ENCODE assay signal across 24 cellular contexts in the genomic region with DNA sequence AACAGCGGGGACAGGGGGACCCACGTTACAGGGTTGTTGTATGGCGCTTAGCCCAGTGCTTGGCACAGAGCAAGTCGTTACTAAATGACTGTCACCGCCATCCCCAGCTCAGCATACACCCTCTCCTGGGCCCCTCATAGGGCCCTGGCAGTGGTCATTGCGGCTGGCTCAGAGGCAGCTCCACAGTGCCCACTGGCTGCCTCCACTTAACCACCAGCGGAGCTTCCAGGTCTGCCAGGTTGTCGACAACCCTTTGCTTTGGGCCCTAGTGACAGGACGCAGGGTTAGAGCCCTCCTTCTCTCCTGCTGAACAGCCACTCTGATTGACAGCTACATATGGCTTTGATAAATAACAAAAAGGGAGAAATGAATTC. TPM values are rescaled to one million over a fixed set of nuclear protein-coding genes. Genes with fewer than 3 reads are reported as not detected.
A peak's percentile ranks its signal among the peaks of the same experiment; 100 is the strongest.
DNase-seq lines count a peak whose midpoint lies in the region; ATAC-seq and TF ChIP-seq lines count a peak whose summit lies in the region.
"Had no signal": no experiment of that assay in that cellular context is flagged by ENCODE, and none has a peak within 500 bp of the region (broad histone marks: within the 10 kb centered on the region; RNA-seq: fewer than 3 reads in every experiment).

No MANE protein-coding gene starts in this region.

- H3K27ac ChIP-seq in left ventricle myocardium inferior (replicated peaks) = peak overlapping the region; percentile 83
- H3K27ac ChIP-seq in heart left ventricle = peak overlapping the region in 5 of 12 donors; percentile 20 to 90 (median 64)
- peak overlapping the region; percentile 73 for H3K27ac ChIP-seq in lower lobe of right lung
- peak overlapping the region in 3 of 4 donors; percentile 26 to 90 (median 76) for H3K27ac ChIP-seq in upper lobe of left lung
- H3K27ac ChIP-seq: brain microvascular endothelial cell, suprapubic skin had no signal

- H3K27ac Mint-ChIP-seq in T-helper 17 cell = peak overlapping the region; percentile 98

- DNase-seq in left ventricle myocardium inferior (no peak), heart left ventricle (no peak), T-helper 17 cell (no peak), lower lobe of right lung (no peak), upper lobe of left lung (no peak), HuH-7 (ENCODE audit: low spot score) (no peak), kidney tubule cell (ENCODE audit: low spot score) (no peak)
- DNase-seq: ACHN; activated CD4-positive, alpha-beta T cell treated with anti-CD3 and anti-CD28 coated beads, Interleukin-2, amount 50 U/mL, for 1 hour; activated T-cell treated with anti-CD3 and anti-CD28 coated beads for 4 hours; brain microvascular endothelial cell; cortex of kidney; hypothalamus; Karpas-422; NCI-H1105; NCI-H2081 treated with DMSO at 0.1 percent for 48 hours; stimulated activated CD4-positive, alpha-beta T cell treated with anti-CD3 and anti-CD28 coated beads, Interleukin-12 subunit alpha, Interleukin-12 subunit beta, amount 100 ng/mL, for 4 hours had no signal

- TF ChIP-seq CTCF in left ventricle myocardium inferior (IDR thresholded peaks at IDR 0.05; ENCODE audit: borderline replicate concordance) = peak; percentile 10
- TF ChIP-seq CTCF in heart left ventricle (IDR thresholded peaks at IDR 0.05) = peak in 3 of 12 donors; percentile 6 to 30 (median 13)
- no peak for TF ChIP-seq CTCF in lower lobe of right lung (IDR thresholded peaks at IDR 0.05)
- no peak for TF ChIP-seq CTCF in upper lobe of left lung (IDR thresholded peaks at IDR 0.05)

- peak overlapping the region; percentile 57 for H3K4me3 Mint-ChIP-seq in T-helper 17 cell
- H3K4me3 Mint-ChIP-seq: activated naive CD8-positive, alpha-beta T cell had no signal

- ATAC-seq in heart left ventricle (no peak), T-helper 17 cell (no peak), lower lobe of right lung (no peak), upper lobe of left lung (ENCODE audit: low FRiP score in 2 of 2) (no peak), GM19463 (IDR thresholded peaks at IDR 0.05; ENCODE audit: unreplicated experiment) (no peak)
- ATAC-seq: Right ventricle myocardium inferior had no signal

- intact Hi-C loops in left ventricle myocardium inferior (cut with micrococcal nuclease) = no loop called here
- intact Hi-C loops in heart left ventricle (cut with DNase I) = loop anchor here in 7 of 10 donors (5.0 to 10.0 kb wide), 4 partner anchors 72 to 280 kb away; no protein-coding TSS in a partner anchor
- intact Hi-C loops in lower lobe of right lung (cut with DNase I) = no loop called here

- TF ChIP-seq POLR2A in heart left ventricle (IDR thresholded peaks at IDR 0.05) (no peak), upper lobe of left lung (IDR thresholded peaks at IDR 0.05) (no peak)

- H3K4me3 ChIP-seq in left ventricle myocardium inferior = no peak overlapping the region
- no peak overlapping the region for H3K4me3 ChIP-seq in heart left ventricle
- no peak overlapping the region for H3K4me3 ChIP-seq in lower lobe of right lung
- no peak overlapping the region for H3K4me3 ChIP-seq in upper lobe of left lung
- H3K4me3 ChIP-seq: suprapubic skin had no signal

- TF ChIP-seq EP300 in upper lobe of left lung (IDR thresholded peaks at IDR 0.05) = no peak

- H3K36me3 Mint-ChIP-seq in T-helper 17 cell (ENCODE audit: low read depth) = no peaks in the 10 kb centered on the region

- no peaks in the 10 kb centered on the region for H3K27me3 Mint-ChIP-seq in T-helper 17 cell
- H3K27me3 Mint-ChIP-seq: activated naive CD8-positive, alpha-beta T cell had no signal

- no peaks in the 10 kb centered on the region for H3K36me3 ChIP-seq in left ventricle myocardium inferior
- peaks cover 0 to 22% (median 0%) of the 10 kb centered on the region in 9 donors for H3K36me3 ChIP-seq in heart left ventricle
- H3K36me3 ChIP-seq in lower lobe of right lung = peaks cover 11% of the 10 kb centered on the region
- peaks cover 0 to 5% (median 0%) of the 10 kb centered on the region in 4 donors for H3K36me3 ChIP-seq in upper lobe of left lung
- H3K36me3 ChIP-seq: brain microvascular endothelial cell, suprapubic skin had no signal

- WGBS in heart left ventricle, 4 donors = 75 to 88% (median 77%) methylated on average over 3 to 9 of the region's 9 CpGs
- 86 to 97% methylated on average over 2 to 6 of the region's 9 CpGs for WGBS in upper lobe of left lung, 2 donors

- H3K9me3 ChIP-seq in left ventricle myocardium inferior (replicated peaks) (no peaks in the 10 kb centered on the region), heart left ventricle (no peaks in the 10 kb centered on the region), T-helper 17 cell (ENCODE audit: control insufficient read depth, low read length, poor library complexity, severe bottlenecking) (no peaks in the 10 kb centered on the region), lower lobe of right lung (no peaks in the 10 kb centered on the region), upper lobe of left lung (no peaks in the 10 kb centered on the region)
- H3K9me3 ChIP-seq: suprapubic skin had no signal

- peaks cover 55% of the 10 kb centered on the region for H3K4me1 Mint-ChIP-seq in T-helper 17 cell

- H3K27me3 ChIP-seq in left ventricle myocardium inferior (ENCODE audit: low read depth) (no peaks in the 10 kb centered on the region), heart left ventricle (no peaks in the 10 kb centered on the region), lower lobe of right lung (ENCODE audit: low read depth) (no peaks in the 10 kb centered on the region), upper lobe of left lung (no peaks in the 10 kb centered on the region)
- H3K27me3 ChIP-seq: brain microvascular endothelial cell, suprapubic skin had no signal

- H3K4me1 ChIP-seq in left ventricle myocardium inferior (peaks cover 96% of the 10 kb centered on the region), heart left ventricle (peaks cover 0 to 93% (median 62%) of the 10 kb centered on the region in 12 donors), lower lobe of right lung (peaks cover 74% of the 10 kb centered on the region), upper lobe of left lung (peaks cover 36 to 88% (median 72%) of the 10 kb centered on the region in 4 donors)

RNA-seq across cellular contexts. Expression of a gene that starts 4.7 kb away (rescaled TPM):
- 15.0 TPM for total RNA-seq in left ventricle myocardium inferior
- total RNA-seq in heart left ventricle = 10 to 100 TPM; 11.2 to 52.2 (median 15.8) TPM
- polyA plus RNA-seq in heart left ventricle = 10 to 100 TPM; 13.9 to 20.3 TPM
- total RNA-seq in T-helper 17 cell = 100 to 1,000 TPM; 135 to 197 TPM
- total RNA-seq in lower lobe of right lung = 100 TPM
- total RNA-seq in upper lobe of left lung = 100 to 1,000 TPM in 1 of 6 donors, 10 to 100 TPM in 5; 62.9 to 123 (median 91.2) TPM

RNA-seq across cellular contexts. Expression of a gene that starts 23.8 kb away (rescaled TPM):
- total RNA-seq in left ventricle myocardium inferior (not detected), heart left ventricle (1 to 10 TPM in 3 of 9 donors, under 1 TPM in 1, not detected in 5; 0.96 to 1.8 (median 1.5) TPM), T-helper 17 cell (1 to 10 TPM; 2.7 to 2.9 TPM), lower lobe of right lung (not detected), upper lobe of left lung (1 to 10 TPM in 2 of 6 donors, under 1 TPM in 1, not detected in 3; 0.30 to 5.3 (median 2.9) TPM)
- polyA plus RNA-seq in heart left ventricle = not detected
- total RNA-seq: HT-29, NCI-H460, Right ventricle myocardium inferior had no signal
- polyA plus RNA-seq: keratinocyte had no signal

RNA-seq across cellular contexts. Expression of a gene that starts 42.1 kb away (rescaled TPM):
- not detected for total RNA-seq in left ventricle myocardium inferior
- total RNA-seq in heart left ventricle = 1 to 10 TPM in 1 of 9 donors, under 1 TPM in 4, not detected in 4; 0.76 to 1.0 (median 0.84) TPM
- polyA plus RNA-seq in heart left ventricle = not detected
- total RNA-seq in T-helper 17 cell = not detected
- not detected for total RNA-seq in lower lobe of right lung
- total RNA-seq in upper lobe of left lung = 1 to 10 TPM in 1 of 6 donors, under 1 TPM in 1, not detected in 4; 0.83 to 2.3 TPM
- total RNA-seq: HT-29, NCI-H460, Right ventricle myocardium inferior, suprapubic skin had no signal
- polyA plus RNA-seq: keratinocyte had no signal

Comparison
In these comparisons a context has a peak if more than half of its experiments do, and no peak if none do; other contexts are left out.
1. intact Hi-C loops: an anchor here in heart left ventricle (5.0 to 10.0 kb wide); none called in left ventricle myocardium inferior and lower lobe of right lung.